Comparison of ENCODE assay signal across 23 cellular contexts in genomic region chr3:153495422-153495821, GRCh38.
"Had no signal": no experiment of that assay in that cellular context is flagged by ENCODE, and none has a peak within 500 bp of the region (broad histone marks: within the 10 kb centered on the region; RNA-seq: fewer than 3 reads in every experiment).

No MANE protein-coding gene starts in this region.

- FAIRE-seq: endometrium, frontal cortex, pancreas had no signal

- ATAC-seq: esophagus mucosa; heart left ventricle; left colon; left ventricle myocardium superior; natural killer cell treated with Interleukin-12 subunit alpha and Interleukin-12 subunit beta and Interleukin-15 and Interleukin-18, amount 100 ng/mL, for 72 hours; pancreas had no signal

- DNase-seq: dorsolateral prefrontal cortex; effector memory CD4-positive, alpha-beta T cell; heart left ventricle; hippocampal formation; left colon; left ventricle myocardium superior; mesenchymal stem cell; midbrain; occipital lobe; pancreas; right lobe of liver; stimulated activated CD4-positive, alpha-beta T cell treated with anti-CD3 and anti-CD28 coated beads, Interleukin-15, amount 100 ng/mL, for 24 hours; stimulated activated CD4-positive, alpha-beta T cell treated with anti-CD3 and anti-CD28 coated beads, Interleukin-1b, Interleukin-23, amount 100 ng/mL, for 48 hours; stimulated activated CD4-positive, alpha-beta T cell treated with anti-CD3 and anti-CD28 coated beads, Interleukin-4, amount 100 ng/mL, for 24 hours; tibial artery; upper lobe of left lung; uterus had no signal

- H3K27ac ChIP-seq: dorsolateral prefrontal cortex, heart left ventricle, pancreas, prostate gland, right lobe of liver, tibial artery, upper lobe of left lung, uterus had no signal

- H3K9me3 ChIP-seq: heart left ventricle, pancreas, prostate gland, right lobe of liver, tibial artery, upper lobe of left lung, uterus had no signal

- H3K4me3 ChIP-seq: dorsolateral prefrontal cortex, heart left ventricle, lung, pancreas, prostate gland, right lobe of liver, tibial artery, upper lobe of left lung, uterus had no signal

- H3K36me3 ChIP-seq: heart left ventricle, pancreas, prostate gland, right lobe of liver, tibial artery, upper lobe of left lung, uterus had no signal

- H3K4me1 ChIP-seq: heart left ventricle, pancreas, prostate gland, right lobe of liver, tibial artery, upper lobe of left lung, uterus had no signal

- H3K27me3 ChIP-seq: dorsolateral prefrontal cortex, heart left ventricle, pancreas, right lobe of liver, tibial artery, upper lobe of left lung, uterus had no signal
